In the genomic region with DNA sequence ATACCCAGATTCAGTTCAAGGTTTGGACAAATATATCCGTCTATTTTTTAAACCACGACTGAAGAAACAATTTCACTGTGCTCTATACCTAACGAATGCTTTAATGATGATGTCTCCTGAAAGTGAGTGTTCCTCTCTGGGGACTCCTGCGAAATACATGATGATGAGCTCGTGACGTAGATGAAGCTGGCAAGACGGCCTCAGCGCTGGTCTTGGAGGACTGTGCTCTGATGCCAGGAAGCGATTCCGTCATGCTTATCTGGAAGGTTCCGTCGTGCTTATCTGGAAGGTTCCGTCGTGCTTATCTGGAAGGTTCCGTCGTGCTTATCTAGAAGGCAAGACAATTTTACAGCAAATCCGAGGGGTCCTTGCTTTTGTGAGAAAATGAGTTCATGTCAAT, we compare ENCODE assay signal across 26 cellular contexts.
"Had no signal": no experiment of that assay in that cellular context is flagged by ENCODE, and none has a peak within 500 bp of the region (broad histone marks: within the 10 kb centered on the region; RNA-seq: fewer than 3 reads in every experiment).

No MANE protein-coding gene starts in this region.

- H3K4me1 Mint-ChIP-seq: immature natural killer cell; naive B cell; natural killer cell; stimulated activated effector memory CD8-positive, alpha-beta T cell treated with anti-CD3 and anti-CD28 coated beads, Interleukin-12 subunit alpha, Interleukin-12 subunit beta, amount 100 ng/mL, for 72 hours had no signal

- H3K27me3 Mint-ChIP-seq: naive B cell; stimulated activated naive CD8-positive, alpha-beta T cell treated with anti-CD3 and anti-CD28 coated beads, Interleukin-15, Interleukin-2, amounts not matched to agents 100 ng/mL and 50 ng/mL, for 24 hours had no signal

- DNase-seq: heart left ventricle; hypothalamus; immature natural killer cell; kidney; left colon; left lung; lower lobe of right lung; mammary epithelial cell; mesenchymal stem cell; naive B cell; natural killer cell; nephron progenitor cell; occipital lobe; ovary; right cardiac atrium; sigmoid colon; small intestine; spleen; stimulated activated CD4-positive, alpha-beta T cell treated with anti-CD3 and anti-CD28 coated beads, Interleukin-4, amount 100 ng/mL, for 24 hours; stimulated activated naive CD4-positive, alpha-beta T cell; upper lobe of left lung had no signal

- H3K4me3 Mint-ChIP-seq: immature natural killer cell; mesothelial cell of epicardium; naive B cell; natural killer cell; nephron progenitor cell; neural progenitor cell; stimulated activated effector memory CD8-positive, alpha-beta T cell treated with anti-CD3 and anti-CD28 coated beads, Interleukin-12 subunit alpha, Interleukin-12 subunit beta, amount 100 ng/mL, for 72 hours; stimulated activated naive CD8-positive, alpha-beta T cell treated with anti-CD3 and anti-CD28 coated beads, Interleukin-15, Interleukin-2, amounts not matched to agents 100 ng/mL and 50 ng/mL, for 24 hours had no signal

- H3K36me3 Mint-ChIP-seq: immature natural killer cell; mesothelial cell of epicardium; naive B cell; natural killer cell; neural progenitor cell; stimulated activated effector memory CD8-positive, alpha-beta T cell treated with anti-CD3 and anti-CD28 coated beads, Interleukin-12 subunit alpha, Interleukin-12 subunit beta, amount 100 ng/mL, for 72 hours had no signal

- H3K27ac Mint-ChIP-seq: immature natural killer cell; mesothelial cell of epicardium; natural killer cell; nephron progenitor cell; neural progenitor cell; progenitor cell of endocrine pancreas; stimulated activated effector memory CD8-positive, alpha-beta T cell treated with anti-CD3 and anti-CD28 coated beads, Interleukin-12 subunit alpha, Interleukin-12 subunit beta, amount 100 ng/mL, for 72 hours; stimulated activated naive CD8-positive, alpha-beta T cell treated with anti-CD3 and anti-CD28 coated beads, Interleukin-15, Interleukin-2, amounts not matched to agents 100 ng/mL and 50 ng/mL, for 24 hours had no signal
